ENCODE assay signal across 1 cellular context in the genomic region with DNA sequence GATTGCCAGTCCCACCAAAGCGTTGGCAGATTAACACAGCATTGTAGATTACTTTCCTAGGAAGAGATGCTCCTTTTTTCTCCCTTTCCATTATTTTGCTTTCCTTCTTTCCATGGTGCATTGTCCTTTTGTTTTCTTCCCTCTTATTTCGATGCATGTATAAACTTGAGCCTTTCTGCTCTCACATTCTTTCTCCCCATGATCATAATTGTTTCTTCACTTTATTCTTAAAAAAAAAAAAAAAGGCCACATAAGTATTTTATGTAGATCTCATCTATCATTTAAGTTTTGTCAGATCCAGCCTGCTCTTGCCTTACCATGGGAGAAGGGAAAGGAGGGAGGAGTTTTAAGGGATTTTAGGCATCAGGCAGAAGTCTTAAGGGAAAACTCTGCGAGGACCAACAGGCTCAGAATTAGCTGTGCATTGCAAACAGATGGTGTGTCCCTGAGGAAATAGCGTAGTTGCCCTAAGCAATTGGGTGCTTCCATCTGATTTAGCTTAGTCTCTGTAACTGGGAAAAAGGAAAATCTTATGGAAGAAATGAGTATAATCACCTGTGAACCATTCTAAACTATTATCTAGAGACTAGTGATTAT.
TF ChIP-seq lines count a peak whose summit lies in the region.

No MANE protein-coding gene starts in this region.

TF ChIP-seq in GM23338, 12 proteins besides CTCF, POLR2A, EP300 and RAD21 (continued from another document):
- TF ChIP-seq ZNF331 (CRISPR knock-in tag; IDR thresholded peaks at IDR 0.05; ENCODE audit: low read depth) (no peak), EZH2 (IDR thresholded peaks at IDR 0.05; ENCODE audit: low read depth, unreplicated experiment) (no peak), ZNF114 (CRISPR knock-in tag; IDR thresholded peaks at IDR 0.05) (no peak), POLR2AphosphoS5 (IDR thresholded peaks at IDR 0.05; ENCODE audit: low read depth) (no peak), STAT1 (IDR thresholded peaks at IDR 0.05; ENCODE audit: unreplicated experiment) (no peak)
